9 cellular contexts compared by ENCODE assay signal in the genomic region with DNA sequence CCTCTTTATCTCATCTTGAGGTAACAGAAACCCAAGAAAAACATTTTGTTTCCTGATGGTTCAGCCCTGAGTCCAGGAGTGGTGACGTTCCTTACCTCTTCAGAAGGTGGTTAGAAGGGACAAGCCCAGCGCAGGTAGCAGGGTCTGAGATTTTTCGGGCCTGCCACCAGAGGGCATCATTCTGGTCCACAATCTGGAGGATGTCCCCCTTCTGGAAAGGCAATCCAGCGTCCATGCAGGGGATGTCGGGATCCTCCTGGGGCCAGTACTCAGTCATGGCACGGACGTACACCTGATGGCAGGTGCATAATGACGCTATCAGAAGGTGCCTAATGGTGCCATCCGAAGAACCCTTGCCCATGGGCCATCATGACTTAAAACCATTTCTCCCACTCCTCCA. TPM values are rescaled to one million over a fixed set of nuclear protein-coding genes. Genes with fewer than 3 reads are reported as not detected.
DNase-seq lines count a peak whose midpoint lies in the region; ATAC-seq and TF ChIP-seq lines count a peak whose summit lies in the region.
"Had no signal": no experiment of that assay in that cellular context is flagged by ENCODE, and none has a peak within 500 bp of the region (broad histone marks: within the 10 kb centered on the region; RNA-seq: fewer than 3 reads in every experiment).

No MANE protein-coding gene starts in this region.

- no peaks in the 10 kb centered on the region for H3K9me3 ChIP-seq in smooth muscle cell (replicated peaks; ENCODE audit: low read depth)

- CTCF ChIA-PET in activated naive CD4-positive, alpha-beta T cell treated with anti-CD3 and anti-CD28 coated beads for 36 hours (lab: Charles Lee): no interaction called here

- no peaks in the 10 kb centered on the region for H3K36me3 ChIP-seq in smooth muscle cell (ENCODE audit: low read depth)

- no peak overlapping the region for H3K27ac ChIP-seq in smooth muscle cell (ENCODE audit: low read depth)

- H3K4me1 ChIP-seq in smooth muscle cell (ENCODE audit: low read depth): peaks cover 3% of the 10 kb centered on the region

- no peak overlapping the region for H3K27ac Mint-ChIP-seq in activated naive CD4-positive, alpha-beta T cell treated with anti-CD3 and anti-CD28 coated beads for 36 hours

- DNase-seq in activated naive CD4-positive, alpha-beta T cell treated with anti-CD3 and anti-CD28 coated beads for 36 hours: peak; percentile 34
- no peak for DNase-seq in activated naive CD4-positive, alpha-beta T cell treated with anti-CD3 and anti-CD28 coated beads, Interleukin-2, amount 50 U/mL, for 16 hours
- DNase-seq in LNCaP clone FGC (ENCODE audit: low read depth) (no peak), cerebellar cortex (ENCODE audit: low spot score) (peak; percentile 34), smooth muscle cell (lab: John Stamatoyannopoulos, UW; ENCODE audit: unreplicated experiment) (no peak)

- H3F3A ChIP-seq in smooth muscle cell (ENCODE audit: low read depth): no peaks in the 10 kb centered on the region

- H2AFZ ChIP-seq in smooth muscle cell (ENCODE audit: low read depth): no peak overlapping the region

- H3K79me2 ChIP-seq in smooth muscle cell (ENCODE audit: low read depth): no peaks in the 10 kb centered on the region

- H3K4me3 Mint-ChIP-seq in activated naive CD4-positive, alpha-beta T cell treated with anti-CD3 and anti-CD28 coated beads for 36 hours: no peak overlapping the region

- no peak overlapping the region for H3K9ac ChIP-seq in smooth muscle cell (ENCODE audit: low read depth)

- peak; percentile 27; the same call in 1 of the 2 replicates for TF ChIP-seq CTCF in LNCaP clone FGC (IDR thresholded peaks at IDR 0.05; ENCODE audit: control insufficient read depth, extremely low read depth, insufficient read depth)
- peak; percentile 29 for TF ChIP-seq CTCF in smooth muscle cell (IDR thresholded peaks at IDR 0.05; ENCODE audit: borderline replicate concordance, insufficient read depth, poor library complexity, severe bottlenecking)

- no peaks in the 10 kb centered on the region for H3K9me3 Mint-ChIP-seq in activated naive CD4-positive, alpha-beta T cell treated with anti-CD3 and anti-CD28 coated beads for 36 hours

- no peaks in the 10 kb centered on the region for H4K20me1 ChIP-seq in smooth muscle cell (ENCODE audit: low read depth)

- ATAC-seq in HG02623 (IDR thresholded peaks at IDR 0.05; ENCODE audit: unreplicated experiment) (no peak), GM19324 (IDR thresholded peaks at IDR 0.05; ENCODE audit: low FRiP score, unreplicated experiment) (no peak), HG03095 (IDR thresholded peaks at IDR 0.05; ENCODE audit: unreplicated experiment) (no peak)
- ATAC-seq: esophagus mucosa had no signal

- H3K36me3 Mint-ChIP-seq in activated naive CD4-positive, alpha-beta T cell treated with anti-CD3 and anti-CD28 coated beads for 36 hours (ENCODE audit: low read depth): no peaks in the 10 kb centered on the region

- H3K4me2 ChIP-seq in smooth muscle cell: no peak overlapping the region

- peaks cover 5% of the 10 kb centered on the region for H3K27me3 Mint-ChIP-seq in activated naive CD4-positive, alpha-beta T cell treated with anti-CD3 and anti-CD28 coated beads for 36 hours (ENCODE audit: low read depth)

- H3K4me3 ChIP-seq in LNCaP clone FGC (ENCODE audit: low read depth, low read length) (no peak overlapping the region), smooth muscle cell (no peak overlapping the region)

- intact Hi-C loops in activated naive CD4-positive, alpha-beta T cell treated with anti-CD3 and anti-CD28 coated beads for 36 hours (cut with micrococcal nuclease): no loop called here

- WGBS in smooth muscle cell (ENCODE audit: low lambda C conversion rate): 31% methylated on average over 9 of the region's 9 CpGs

- no peaks in the 10 kb centered on the region for H3K27me3 ChIP-seq in smooth muscle cell (ENCODE audit: low read depth)

- H3K4me1 Mint-ChIP-seq in activated naive CD4-positive, alpha-beta T cell treated with anti-CD3 and anti-CD28 coated beads for 36 hours (ENCODE audit: low read depth): no peaks in the 10 kb centered on the region

RNA-seq across cellular contexts. Expression of a gene that starts 17.7 kb away (rescaled TPM):
- total RNA-seq in activated naive CD4-positive, alpha-beta T cell treated with anti-CD3 and anti-CD28 coated beads for 36 hours: not detected
- 0.90 and 1.8 TPM in 2 replicates for total RNA-seq in smooth muscle cell
- polyA plus RNA-seq in smooth muscle cell: 0.40 TPM in 1 of 2 replicates, not detected in the other
- total RNA-seq: esophagus mucosa had no signal

RNA-seq across cellular contexts. Expression of a gene that starts 37.4 kb away (rescaled TPM):
- total RNA-seq in activated naive CD4-positive, alpha-beta T cell treated with anti-CD3 and anti-CD28 coated beads for 36 hours: 10 to 100 TPM; 16.9 to 17.6 TPM
- 38.3 and 47.4 TPM in 2 replicates for total RNA-seq in smooth muscle cell
- 23.8 and 25.6 TPM in 2 replicates for polyA plus RNA-seq in smooth muscle cell

Comparison
In these comparisons a context has a peak if more than half of its experiments do, and no peak if none do; other contexts are left out.
1. DNase-seq: peak in activated naive CD4-positive, alpha-beta T cell treated with anti-CD3 and anti-CD28 coated beads for 36 hours (single experiment) and cerebellar cortex (single experiment); none in activated naive CD4-positive, alpha-beta T cell treated with anti-CD3 and anti-CD28 coated beads, Interleukin-2, amount 50 U/mL, for 16 hours (single experiment), LNCaP clone FGC (single experiment) and smooth muscle cell (single experiment).